In the genomic region with DNA sequence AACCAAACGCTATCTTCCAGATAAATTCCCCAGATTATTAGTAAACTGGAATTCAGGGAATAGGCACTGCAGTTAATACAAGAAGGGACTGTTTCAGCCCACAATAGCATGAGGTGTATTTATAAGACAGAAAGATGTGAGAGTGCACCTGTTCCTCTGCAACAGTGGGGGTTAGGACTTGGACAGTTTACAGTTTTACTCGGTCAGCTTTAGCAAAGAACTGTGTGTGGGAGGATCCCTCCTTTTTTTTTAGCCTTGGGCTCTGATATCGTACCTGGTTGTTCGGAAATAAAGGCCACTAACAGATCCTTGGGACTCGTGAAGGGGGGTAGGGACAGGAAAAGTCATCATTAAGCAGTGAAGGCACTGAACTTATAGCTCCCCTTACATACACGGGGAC, we compare ENCODE assay signal across 31 cellular contexts.
"Had no signal": no experiment of that assay in that cellular context is flagged by ENCODE, and none has a peak within 500 bp of the region (broad histone marks: within the 10 kb centered on the region; RNA-seq: fewer than 3 reads in every experiment).

No MANE protein-coding gene starts in this region.

- FAIRE-seq: endometrium, keratinocyte had no signal

- ATAC-seq: activated CD4-positive, alpha-beta T cell treated with anti-CD3 and anti-CD28 coated beads for 36 hours; gastroesophageal sphincter; left cardiac atrium had no signal

- H3K9ac ChIP-seq: parathyroid adenoma had no signal

- H3K79me2 ChIP-seq: parathyroid adenoma had no signal

- H3K4me2 ChIP-seq: hepatocyte had no signal

- H3K36me3 Mint-ChIP-seq: brain had no signal

- H3K36me3 ChIP-seq: cardiac muscle cell, colonic mucosa, gastroesophageal sphincter, right atrium auricular region, uterus had no signal

- H3K4me3 Mint-ChIP-seq: nephron progenitor cell had no signal

- H2AFZ ChIP-seq: hepatocyte, parathyroid adenoma had no signal

- H3K27me3 Mint-ChIP-seq: activated B cell treated with CpG ODN at 0.5 μM for 24 hours had no signal

- H3K27me3 ChIP-seq: ascending aorta, cardiac muscle cell, colonic mucosa, gastroesophageal sphincter, hepatocyte, right atrium auricular region, spleen, testis, uterus had no signal

- H3K9me3 Mint-ChIP-seq: activated B cell treated with CpG ODN at 0.5 μM for 24 hours; activated naive CD8-positive, alpha-beta T cell treated with anti-CD3 and anti-CD28 coated beads, Interleukin-2, amount 10 ng/mL, durations not matched to agents 7 days and 5 days; nephron progenitor cell; T-helper 2 cell treated with Interferon-gamma antibody and Interleukin-4, amounts not matched to agents 5 μg/mL and 100 μg/mL, for 36 hours had no signal

- H3K4me3 ChIP-seq: ascending aorta, cardiac muscle cell, colonic mucosa, gastroesophageal sphincter, hepatocyte, right atrium auricular region, spleen, testis, uterus had no signal

- DNase-seq: activated B cell treated with CpG ODN at 0.5 μM for 24 hours; activated CD4-positive, alpha-beta T cell treated with anti-CD3 and anti-CD28 coated beads for 36 hours; activated CD4-positive, alpha-beta T cell treated with anti-CD3 and anti-CD28 coated beads, Interleukin-2, amount 50 U/mL, for 4 hours; activated CD8-positive, alpha-beta memory T cell treated with anti-CD3 and anti-CD28 coated beads for 24 hours; activated effector memory CD4-positive, alpha-beta T cell treated with Interleukin-2 at 50 U/mL for 16 hours; activated naive CD4-positive, alpha-beta T cell treated with Interleukin-2 at 50 U/mL for 16 hours; activated naive CD8-positive, alpha-beta T cell treated with anti-CD3 and anti-CD28 coated beads, Interleukin-2, amount 10 ng/mL, durations not matched to agents 7 days and 5 days; cerebellar nuclear complex; colonic mucosa; effector CD8-positive, alpha-beta T cell; left cardiac atrium; mammary epithelial cell; nephron progenitor cell; nucleus accumbens; spleen; stimulated activated CD4-positive, alpha-beta T cell treated with anti-CD3 and anti-CD28 coated beads, Interleukin-2, amount 100 ng/mL, for 48 hours; stimulated activated naive CD4-positive, alpha-beta T cell treated with Interleukin-2 at 50 U/mL for 16 hours; testis; trophoblast cell; uterus had no signal

- H3K9me3 ChIP-seq: ascending aorta, colonic mucosa, gastroesophageal sphincter, right atrium auricular region, spleen, testis, uterus had no signal

- H3K27ac ChIP-seq: ascending aorta, cardiac muscle cell, colonic mucosa, epithelial cell of prostate, gastroesophageal sphincter, hepatocyte, parathyroid adenoma, right atrium auricular region, spleen, testis, uterus had no signal

- H3K4me1 ChIP-seq: colonic mucosa, parathyroid adenoma, testis, uterus had no signal

- H3K27ac Mint-ChIP-seq: activated CD4-positive, alpha-beta T cell treated with anti-CD3 and anti-CD28 coated beads for 36 hours; activated naive CD8-positive, alpha-beta T cell treated with anti-CD3 and anti-CD28 coated beads, Interleukin-2, amount 10 ng/mL, durations not matched to agents 7 days and 5 days; nephron progenitor cell; T-helper 2 cell treated with Interferon-gamma antibody and Interleukin-4, amounts not matched to agents 5 μg/mL and 100 μg/mL, for 36 hours had no signal
